In genomic region chr11:14150878-14151277, GRCh38 we compare ENCODE assay signal across 10 cellular contexts.
"Had no signal": no experiment of that assay in that cellular context is flagged by ENCODE, and none has a peak within 500 bp of the region (broad histone marks: within the 10 kb centered on the region; RNA-seq: fewer than 3 reads in every experiment).

No MANE protein-coding gene starts in this region.

- H2AFZ ChIP-seq: GM23338 had no signal

- H3K27ac ChIP-seq: HL-60 had no signal

- H3K4me3 ChIP-seq: GM23338, K562 had no signal

- ATAC-seq: GM23338, K562 had no signal

- H3K4me2 ChIP-seq: GM23338 had no signal

- FAIRE-seq: H1, H54, K562 had no signal

- DNase-seq: H9, HCEC 1CT, HFFc6, IMR-90, KG1 had no signal
